In genomic region chr12:48680861-48681260, GRCh38 we compare ENCODE assay signal across 8 cellular contexts. TPM values are rescaled to one million over a fixed set of nuclear protein-coding genes. Genes with fewer than 3 reads are reported as not detected.
DNase-seq lines count a peak whose midpoint lies in the region; ATAC-seq and TF ChIP-seq lines count a peak whose summit lies in the region.

No MANE protein-coding gene starts in this region.

- H3K4me3 ChIP-seq in HEK293 (ENCODE audit: low read depth, low read length) (peak overlapping the region; percentile 94), iPS-11a (ENCODE audit: low read depth, low read length) (peak overlapping the region; percentile 99)

- H3K9me3 ChIP-seq in HEK293 (ENCODE audit: control insufficient read depth, insufficient read depth, low read depth, low read length) = no peaks in the 10 kb centered on the region

- peaks cover 44 to 47% of the 10 kb centered on the region in 2 experiments for H3K36me3 ChIP-seq in HEK293 (ENCODE audit: control insufficient read depth in 2 of 2, insufficient read depth in 1 of 2, low read length in 2 of 2)

- no peaks in the 10 kb centered on the region; the same call in none of the 2 replicates for H3K4me1 ChIP-seq in HEK293 (ENCODE audit: control insufficient read depth, insufficient read depth, low read length)

- DNase-seq in activated CD4-positive, alpha-beta memory T cell treated with anti-CD3 and anti-CD28 coated beads, Interleukin-2, amount 10 ng/mL, durations not matched to agents 7 days and 5 days = no peak
- DNase-seq in stimulated activated effector memory CD8-positive, alpha-beta T cell treated with anti-CD3 and anti-CD28 coated beads, Interleukin-12 subunit alpha, Interleukin-12 subunit beta, amount 100 ng/mL, for 72 hours (ENCODE audit: low spot score in 2 of 2) = no peak
- DNase-seq in NOMO-1 treated with dmso at 0.1 percent for 144 hours (lab: John Stamatoyannopoulos, UW; ENCODE audit: unreplicated experiment) (no peak), D341Med (ENCODE audit: low spot score) (no peak), dermis blood vessel endothelial cell (no peak)

- peak overlapping the region; percentile 91 for H3K27ac Mint-ChIP-seq in activated CD4-positive, alpha-beta memory T cell treated with anti-CD3 and anti-CD28 coated beads, Interleukin-2, amount 10 ng/mL, durations not matched to agents 7 days and 5 days
- peak overlapping the region; percentile 95 for H3K27ac Mint-ChIP-seq in stimulated activated effector memory CD8-positive, alpha-beta T cell treated with anti-CD3 and anti-CD28 coated beads, Interleukin-12 subunit alpha, Interleukin-12 subunit beta, amount 100 ng/mL, for 72 hours

- no peak overlapping the region; the same call in 1 of the 2 replicates for H3K27ac ChIP-seq in HEK293 (ENCODE audit: extremely low read depth, low read depth, low read length)

- H3K27me3 Mint-ChIP-seq in activated CD4-positive, alpha-beta memory T cell treated with anti-CD3 and anti-CD28 coated beads, Interleukin-2, amount 10 ng/mL, durations not matched to agents 7 days and 5 days = no peaks in the 10 kb centered on the region

- TF ChIP-seq CTCF in HEK293 (tag by site-specific recombination; IDR thresholded peaks at IDR 0.05) = no peak

- peaks cover 50% of the 10 kb centered on the region for H3K36me3 Mint-ChIP-seq in activated CD4-positive, alpha-beta memory T cell treated with anti-CD3 and anti-CD28 coated beads, Interleukin-2, amount 10 ng/mL, durations not matched to agents 7 days and 5 days (ENCODE audit: low read depth)
- H3K36me3 Mint-ChIP-seq in stimulated activated effector memory CD8-positive, alpha-beta T cell treated with anti-CD3 and anti-CD28 coated beads, Interleukin-12 subunit alpha, Interleukin-12 subunit beta, amount 100 ng/mL, for 72 hours = peaks cover 67% of the 10 kb centered on the region

- no peaks in the 10 kb centered on the region for H3K9me3 Mint-ChIP-seq in activated CD4-positive, alpha-beta memory T cell treated with anti-CD3 and anti-CD28 coated beads, Interleukin-2, amount 10 ng/mL, durations not matched to agents 7 days and 5 days
- no peaks in the 10 kb centered on the region for H3K9me3 Mint-ChIP-seq in stimulated activated effector memory CD8-positive, alpha-beta T cell treated with anti-CD3 and anti-CD28 coated beads, Interleukin-12 subunit alpha, Interleukin-12 subunit beta, amount 100 ng/mL, for 72 hours

- peaks cover 51% of the 10 kb centered on the region for H3K4me1 Mint-ChIP-seq in activated CD4-positive, alpha-beta memory T cell treated with anti-CD3 and anti-CD28 coated beads, Interleukin-2, amount 10 ng/mL, durations not matched to agents 7 days and 5 days
- peaks cover 28% of the 10 kb centered on the region for H3K4me1 Mint-ChIP-seq in stimulated activated effector memory CD8-positive, alpha-beta T cell treated with anti-CD3 and anti-CD28 coated beads, Interleukin-12 subunit alpha, Interleukin-12 subunit beta, amount 100 ng/mL, for 72 hours

- POLR2A ChIA-PET in HEK293 (lab: Yijun Ruan, JAX) = no interaction called here
- POLR2A ChIA-PET in activated CD4-positive, alpha-beta memory T cell treated with anti-CD3 and anti-CD28 coated beads, Interleukin-2, amount 10 ng/mL, durations not matched to agents 7 days and 5 days (lab: Charles Lee) = interaction anchor here (2.2 to 2.4 kb wide), 2 partner anchors 134 to 450 kb away, joined by 9 to 15 read pairs; partner anchors contain the start of gene TUBA1B

- peak overlapping the region; percentile 99 for H3K4me3 Mint-ChIP-seq in activated CD4-positive, alpha-beta memory T cell treated with anti-CD3 and anti-CD28 coated beads, Interleukin-2, amount 10 ng/mL, durations not matched to agents 7 days and 5 days
- peak overlapping the region; percentile 87 for H3K4me3 Mint-ChIP-seq in stimulated activated effector memory CD8-positive, alpha-beta T cell treated with anti-CD3 and anti-CD28 coated beads, Interleukin-12 subunit alpha, Interleukin-12 subunit beta, amount 100 ng/mL, for 72 hours

- CTCF ChIA-PET in HEK293 (lab: Yijun Ruan, JAX) = no interaction called here
- CTCF ChIA-PET in activated CD4-positive, alpha-beta memory T cell treated with anti-CD3 and anti-CD28 coated beads, Interleukin-2, amount 10 ng/mL, durations not matched to agents 7 days and 5 days (lab: Charles Lee) = interaction anchor here (0.7 kb wide), 1 partner anchor 13 kb away, joined by 3 read pairs; no protein-coding TSS in a partner anchor

- no peak for ATAC-seq in stimulated activated effector memory CD8-positive, alpha-beta T cell treated with anti-CD3 and anti-CD28 coated beads, Interleukin-12 subunit alpha, Interleukin-12 subunit beta, amount 100 ng/mL, for 72 hours
- no peak for ATAC-seq in GM19467 (IDR thresholded peaks at IDR 0.05; ENCODE audit: unreplicated experiment)

TF ChIP-seq in HEK293, 187 proteins besides CTCF, POLR2A, EP300 and RAD21:
- peak; percentile 86 for TF ChIP-seq ZNF121 (tag by site-specific recombination; IDR thresholded peaks at IDR 0.05)
- TF ChIP-seq, protein P1, sequence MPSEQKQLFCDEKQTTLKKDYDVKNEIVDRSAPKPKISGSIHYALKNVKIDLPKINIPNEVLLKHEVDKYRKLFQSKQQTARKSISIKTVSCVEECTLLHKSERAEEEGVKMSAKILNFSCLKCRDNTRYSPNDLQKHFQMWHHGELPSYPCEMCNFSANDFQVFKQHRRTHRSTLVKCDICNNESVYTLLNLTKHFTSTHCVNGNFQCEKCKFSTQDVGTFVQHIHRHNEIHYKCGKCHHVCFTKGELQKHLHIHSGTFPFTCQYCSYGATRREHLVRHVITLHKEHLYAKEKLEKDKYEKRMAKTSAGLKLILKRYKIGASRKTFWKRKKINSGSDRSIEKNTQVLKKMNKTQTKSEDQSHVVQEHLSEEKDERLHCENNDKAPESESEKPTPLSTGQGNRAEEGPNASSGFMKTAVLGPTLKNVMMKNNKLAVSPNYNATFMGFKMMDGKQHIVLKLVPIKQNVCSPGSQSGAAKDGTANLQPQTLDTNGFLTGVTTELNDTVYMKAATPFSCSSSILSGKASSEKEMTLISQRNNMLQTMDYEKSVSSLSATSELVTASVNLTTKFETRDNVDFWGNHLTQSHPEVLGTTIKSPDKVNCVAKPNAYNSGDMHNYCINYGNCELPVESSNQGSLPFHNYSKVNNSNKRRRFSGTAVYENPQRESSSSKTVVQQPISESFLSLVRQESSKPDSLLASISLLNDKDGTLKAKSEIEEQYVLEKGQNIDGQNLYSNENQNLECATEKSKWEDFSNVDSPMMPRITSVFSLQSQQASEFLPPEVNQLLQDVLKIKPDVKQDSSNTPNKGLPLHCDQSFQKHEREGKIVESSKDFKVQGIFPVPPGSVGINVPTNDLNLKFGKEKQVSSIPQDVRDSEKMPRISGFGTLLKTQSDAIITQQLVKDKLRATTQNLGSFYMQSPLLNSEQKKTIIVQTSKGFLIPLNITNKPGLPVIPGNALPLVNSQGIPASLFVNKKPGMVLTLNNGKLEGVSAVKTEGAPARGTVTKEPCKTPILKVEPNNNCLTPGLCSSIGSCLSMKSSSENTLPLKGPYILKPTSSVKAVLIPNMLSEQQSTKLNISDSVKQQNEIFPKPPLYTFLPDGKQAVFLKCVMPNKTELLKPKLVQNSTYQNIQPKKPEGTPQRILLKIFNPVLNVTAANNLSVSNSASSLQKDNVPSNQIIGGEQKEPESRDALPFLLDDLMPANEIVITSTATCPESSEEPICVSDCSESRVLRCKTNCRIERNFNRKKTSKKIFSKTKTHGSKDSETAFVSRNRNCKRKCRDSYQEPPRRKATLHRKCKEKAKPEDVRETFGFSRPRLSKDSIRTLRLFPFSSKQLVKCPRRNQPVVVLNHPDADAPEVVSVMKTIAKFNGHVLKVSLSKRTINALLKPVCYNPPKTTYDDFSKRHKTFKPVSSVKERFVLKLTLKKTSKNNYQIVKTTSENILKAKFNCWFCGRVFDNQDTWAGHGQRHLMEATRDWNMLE (tag by site-specific recombination; conservative IDR thresholded peaks at IDR 0.05; ENCODE audit: low read depth) = no peak
- no peak for TF ChIP-seq WT1 (tag by site-specific recombination; IDR thresholded peaks at IDR 0.05)
TF ChIP-seq in HEK293: peak in this region for 1.

RNA-seq across cellular contexts. Expression of gene KANSL2, which starts 1.2 kb away (rescaled TPM):
- total RNA-seq in activated CD4-positive, alpha-beta memory T cell treated with anti-CD3 and anti-CD28 coated beads, Interleukin-2, amount 10 ng/mL, durations not matched to agents 7 days and 5 days = 10 to 100 TPM; 40.3 to 42.2 TPM
- 55.8 and 63.0 TPM in 2 replicates for total RNA-seq in dermis blood vessel endothelial cell

RNA-seq across cellular contexts. Expression of gene CCNT1, which starts 35.6 kb away (rescaled TPM):
- 10 to 100 TPM; 56.9 to 57.4 TPM for total RNA-seq in activated CD4-positive, alpha-beta memory T cell treated with anti-CD3 and anti-CD28 coated beads, Interleukin-2, amount 10 ng/mL, durations not matched to agents 7 days and 5 days
- 25.9 and 28.3 TPM in 2 replicates for total RNA-seq in dermis blood vessel endothelial cell
